ENCODE assay signal across 20 cellular contexts in genomic region chr5:156532921-156533320, GRCh38.
"Had no signal": no experiment of that assay in that cellular context is flagged by ENCODE, and none has a peak within 500 bp of the region (broad histone marks: within the 10 kb centered on the region; RNA-seq: fewer than 3 reads in every experiment).

No MANE protein-coding gene starts in this region.

- DNase-seq: effector CD4-positive, alpha-beta T cell; endodermal cell; erythroblast; foreskin keratinocyte; immature natural killer cell; left cardiac atrium; left ventricle myocardium inferior; lower lobe of right lung; stimulated activated CD4-positive, alpha-beta T cell treated with anti-CD3 and anti-CD28 coated beads, Interleukin-12 subunit alpha, Interleukin-12 subunit beta, amount 100 ng/mL, for 4 hours; stimulated activated naive CD4-positive, alpha-beta T cell; stomach; substantia nigra had no signal

- H3K9me3 Mint-ChIP-seq: endodermal cell, immature natural killer cell, memory B cell, mesothelial cell of epicardium, type B pancreatic cell had no signal

- ATAC-seq: foreskin keratinocyte, left cardiac atrium, lower lobe of right lung, sciatic nerve had no signal

- H3K36me3 ChIP-seq: left ventricle myocardium inferior, lower lobe of right lung, neutrophil, stomach, thoracic aorta had no signal

- H3K4me1 ChIP-seq: foreskin keratinocyte, left ventricle myocardium inferior, lower lobe of right lung, stomach had no signal

- H3K27ac Mint-ChIP-seq: endodermal cell, immature natural killer cell, memory B cell, mesothelial cell of epicardium, type B pancreatic cell had no signal

- H3K9me3 ChIP-seq: left ventricle myocardium inferior, lower lobe of right lung, neutrophil, stomach, thoracic aorta had no signal

- H3K4me1 Mint-ChIP-seq: endodermal cell, memory B cell had no signal

- H3K27ac ChIP-seq: coronary artery, foreskin keratinocyte, left ventricle myocardium inferior, lower lobe of right lung, neutrophil, skin epidermis, stomach, thoracic aorta had no signal

- H3K27me3 Mint-ChIP-seq: memory B cell, type B pancreatic cell had no signal

- H3K4me3 Mint-ChIP-seq: endodermal cell, immature natural killer cell, memory B cell, mesothelial cell of epicardium, type B pancreatic cell had no signal

- H3K36me3 Mint-ChIP-seq: immature natural killer cell, memory B cell, mesothelial cell of epicardium, type B pancreatic cell had no signal

- H3K4me3 ChIP-seq: coronary artery, left ventricle myocardium inferior, lower lobe of right lung, skin epidermis, stomach, thoracic aorta had no signal

- H3K27me3 ChIP-seq: foreskin keratinocyte, neutrophil, stomach had no signal
